ENCODE assay signal across 11 cellular contexts in genomic region chr11:125167292-125167953, GRCh38. TPM values are rescaled to one million over a fixed set of nuclear protein-coding genes. Genes with fewer than 3 reads are reported as not detected.
DNase-seq lines count a peak whose midpoint lies in the region; ATAC-seq and TF ChIP-seq lines count a peak whose summit lies in the region.
"Had no signal": no experiment of that assay in that cellular context is flagged by ENCODE, and none has a peak within 500 bp of the region (broad histone marks: within the 10 kb centered on the region; RNA-seq: fewer than 3 reads in every experiment).

No MANE protein-coding gene starts in this region.

- H3K27ac ChIP-seq in PC-3 (ENCODE audit: low read length): no peak overlapping the region
- H3K27ac ChIP-seq in CD4-positive, alpha-beta memory T cell (ENCODE audit: low read depth, low read length): no peak overlapping the region

- POLR2A ChIA-PET in PC-3 (lab: Charles Lee; ENCODE audit: unreplicated experiment): no interaction called here
- POLR2A ChIA-PET in CD4-positive, alpha-beta memory T cell (lab: Charles Lee; ENCODE audit: partially characterized antibody): no interaction called here
- POLR2A ChIA-PET in activated CD4-positive, alpha-beta T cell treated with anti-CD3 and anti-CD28 coated beads for 36 hours (lab: Charles Lee): no interaction called here

- H3K4me2 ChIP-seq in PC-3 (ENCODE audit: low read length): no peak overlapping the region

- CTCF ChIA-PET in PC-3 (lab: Charles Lee): interaction anchor here (0.6 kb wide), 1 partner anchor 301 kb away, joined by 3 read pairs; no protein-coding TSS in a partner anchor
- CTCF ChIA-PET in CD4-positive, alpha-beta memory T cell (lab: Charles Lee; ENCODE audit: partially characterized antibody): no interaction called here
- CTCF ChIA-PET in activated CD4-positive, alpha-beta T cell treated with anti-CD3 and anti-CD28 coated beads for 36 hours (lab: Charles Lee): interaction anchor here (0.6 to 1.1 kb wide), 7 partner anchors 11 to 760 kb away, joined by 3 to 4 read pairs (median 3); no protein-coding TSS in a partner anchor

- no peaks in the 10 kb centered on the region for H3K9me2 ChIP-seq in PC-3 (replicated peaks; ENCODE audit: low read length)

- no peak overlapping the region for H2AFZ ChIP-seq in PC-3 (ENCODE audit: low read length)

- DNase-seq in Right ventricle myocardium superior (peak; percentile 65), Right ventricle myocardium inferior (ENCODE audit: missing footprints) (no peak), left ventricle myocardium superior (peak; percentile 67), osteocyte (ENCODE audit: extremely low spot score, unreplicated experiment) (no peak), PC-3 (no peak), SK-N-DZ (ENCODE audit: low spot score) (no peak)
- DNase-seq in CD4-positive, alpha-beta memory T cell: no peak
- DNase-seq in activated CD4-positive, alpha-beta T cell treated with anti-CD3 and anti-CD28 coated beads for 36 hours: no peak
- DNase-seq: activated CD4-positive, alpha-beta T cell treated with anti-CD3 and anti-CD28 coated beads, Interleukin-2, amount 50 U/mL, for 4 hours had no signal

- H3K9ac ChIP-seq in PC-3 (ENCODE audit: low read length): no peak overlapping the region

- H3K36me3 Mint-ChIP-seq in osteocyte (ENCODE audit: unreplicated experiment): peaks cover 11% of the 10 kb centered on the region
- peaks cover 0 to 2% of the 10 kb centered on the region in 2 donors for H3K36me3 Mint-ChIP-seq in CD4-positive, alpha-beta memory T cell
- no peaks in the 10 kb centered on the region for H3K36me3 Mint-ChIP-seq in activated CD4-positive, alpha-beta T cell treated with anti-CD3 and anti-CD28 coated beads for 36 hours (ENCODE audit: low read depth)

- intact Hi-C loops in Right ventricle myocardium superior (cut with DNase I) (loop anchor here (10.0 kb wide), 1 partner anchor 237 kb away; no protein-coding TSS in a partner anchor), Right ventricle myocardium inferior (cut with DNase I) (loop anchor here (5.0 kb wide), 1 partner anchor 240 kb away; no protein-coding TSS in a partner anchor), left ventricle myocardium superior (cut with micrococcal nuclease) (loop anchor here (10.0 kb wide), 2 partner anchors 187 to 237 kb away; no protein-coding TSS in a partner anchor), PC-3 (cut with micrococcal nuclease) (loop anchor here (5.0 to 10.0 kb wide), 2 partner anchors 180 to 707 kb away; no protein-coding TSS in a partner anchor)
- intact Hi-C loops in CD4-positive, alpha-beta memory T cell (cut with micrococcal nuclease): no loop called here
- intact Hi-C loops in activated CD4-positive, alpha-beta T cell treated with anti-CD3 and anti-CD28 coated beads for 36 hours (cut with DNase I, micrococcal nuclease): loop anchor here in 1 of 2 experiments (10.0 kb wide), 1 partner anchor 707 kb away; no protein-coding TSS in a partner anchor

- H4K20me1 ChIP-seq in PC-3 (ENCODE audit: low read length): no peaks in the 10 kb centered on the region

- H3K9me3 Mint-ChIP-seq in osteocyte (ENCODE audit: unreplicated experiment): no peaks in the 10 kb centered on the region
- no peaks in the 10 kb centered on the region for H3K9me3 Mint-ChIP-seq in CD4-positive, alpha-beta memory T cell
- H3K9me3 Mint-ChIP-seq in activated CD4-positive, alpha-beta T cell treated with anti-CD3 and anti-CD28 coated beads for 36 hours (ENCODE audit: low read depth): no peaks in the 10 kb centered on the region
- H3K9me3 Mint-ChIP-seq: activated naive CD8-positive, alpha-beta T cell treated with anti-CD3 and anti-CD28 coated beads, Interleukin-2, amount 50 U/mL, for 24 hours had no signal

- peak overlapping the region; percentile 97 for H3K27ac Mint-ChIP-seq in osteocyte (ENCODE audit: unreplicated experiment)
- no peak overlapping the region for H3K27ac Mint-ChIP-seq in CD4-positive, alpha-beta memory T cell
- no peak overlapping the region for H3K27ac Mint-ChIP-seq in activated CD4-positive, alpha-beta T cell treated with anti-CD3 and anti-CD28 coated beads for 36 hours
- H3K27ac Mint-ChIP-seq: activated naive CD8-positive, alpha-beta T cell treated with anti-CD3 and anti-CD28 coated beads, Interleukin-2, amount 50 U/mL, for 24 hours had no signal

- no peaks in the 10 kb centered on the region for H3K36me3 ChIP-seq in PC-3 (ENCODE audit: low read depth, low read length)
- no peaks in the 10 kb centered on the region for H3K36me3 ChIP-seq in CD4-positive, alpha-beta memory T cell (ENCODE audit: insufficient read depth, low read length)

- peaks cover 32% of the 10 kb centered on the region for H3K27me3 ChIP-seq in PC-3 (ENCODE audit: low read length)
- H3K27me3 ChIP-seq in CD4-positive, alpha-beta memory T cell (ENCODE audit: insufficient read depth, low read length): peaks cover 33% of the 10 kb centered on the region

- no peak for ATAC-seq in Right ventricle myocardium superior (ENCODE audit: poor library complexity)
- ATAC-seq in Right ventricle myocardium inferior: no peak
- no peak for ATAC-seq in left ventricle myocardium superior
- ATAC-seq in PC-3: no peak
- ATAC-seq in activated CD4-positive, alpha-beta T cell treated with anti-CD3 and anti-CD28 coated beads for 36 hours: no peak
- ATAC-seq: activated naive CD8-positive, alpha-beta T cell treated with anti-CD3 and anti-CD28 coated beads, Interleukin-2, amount 50 U/mL, for 24 hours had no signal

- BruUV-seq in PC-3 (replicated peaks; lab: Mats Ljungman, UMichigan): no TSS peak

- TF ChIP-seq CTCF in osteocyte (IDR thresholded peaks at IDR 0.05) (no peak), PC-3 (conservative IDR thresholded peaks at IDR 0.05; ENCODE audit: low read depth, low read length) (no peak)

- H3F3A ChIP-seq in PC-3 (ENCODE audit: low read length, unreplicated experiment): no peaks in the 10 kb centered on the region

- H3K4me3 ChIP-seq in PC-3 (ENCODE audit: low read length): no peak overlapping the region
- no peak overlapping the region for H3K4me3 ChIP-seq in CD4-positive, alpha-beta memory T cell (ENCODE audit: low read length in 2 of 2)

- H3K27me3 Mint-ChIP-seq in osteocyte (ENCODE audit: unreplicated experiment): no peaks in the 10 kb centered on the region
- H3K27me3 Mint-ChIP-seq in CD4-positive, alpha-beta memory T cell: peaks cover 44 to 66% of the 10 kb centered on the region in 2 donors
- H3K27me3 Mint-ChIP-seq in activated CD4-positive, alpha-beta T cell treated with anti-CD3 and anti-CD28 coated beads for 36 hours: peaks cover 68% of the 10 kb centered on the region

- H3K4me1 ChIP-seq in PC-3 (ENCODE audit: insufficient read depth, low read length): peaks cover 7% of the 10 kb centered on the region; the same call in 1 of the 2 replicates
- H3K4me1 ChIP-seq in CD4-positive, alpha-beta memory T cell (ENCODE audit: insufficient read depth, low read length): peaks cover 22% of the 10 kb centered on the region

- H3K79me2 ChIP-seq in PC-3 (ENCODE audit: low read length): no peaks in the 10 kb centered on the region

- H3K4me3 Mint-ChIP-seq in osteocyte (ENCODE audit: unreplicated experiment): peak overlapping the region; percentile 92
- peak overlapping the region in 2 of 8 donors; percentile 42 to 49 for H3K4me3 Mint-ChIP-seq in CD4-positive, alpha-beta memory T cell
- H3K4me3 Mint-ChIP-seq in activated CD4-positive, alpha-beta T cell treated with anti-CD3 and anti-CD28 coated beads for 36 hours: no peak overlapping the region

- peaks cover 66% of the 10 kb centered on the region for H3K4me1 Mint-ChIP-seq in osteocyte (ENCODE audit: unreplicated experiment)
- H3K4me1 Mint-ChIP-seq in CD4-positive, alpha-beta memory T cell: peaks cover 15 to 40% (median 22%) of the 10 kb centered on the region in 4 donors
- peaks cover 18% of the 10 kb centered on the region for H3K4me1 Mint-ChIP-seq in activated CD4-positive, alpha-beta T cell treated with anti-CD3 and anti-CD28 coated beads for 36 hours

- no peaks in the 10 kb centered on the region for H3K9me3 ChIP-seq in PC-3 (ENCODE audit: low read length)
- no peaks in the 10 kb centered on the region for H3K9me3 ChIP-seq in CD4-positive, alpha-beta memory T cell (ENCODE audit: control insufficient read depth in 1 of 2, low read length in 2 of 2)

RNA-seq across cellular contexts. Expression of gene PKNOX2, which starts 2.9 kb away (rescaled TPM):
- total RNA-seq in Right ventricle myocardium superior (5.8 TPM), Right ventricle myocardium inferior (9.1 TPM), left ventricle myocardium superior (7.6 TPM), osteocyte (78.7 and 89.3 TPM in 2 replicates), PC-3 (2014; rRNA removed) (0.12 TPM in 1 of 2 replicates, not detected in the other)
- not detected for total RNA-seq in CD4-positive, alpha-beta memory T cell
- polyA plus RNA-seq in CD4-positive, alpha-beta memory T cell: not detected
- 0.05 TPM in 1 of 2 replicates, not detected in the other for polyA plus RNA-seq in SK-N-DZ (2014; cell fraction: cytosol; rRNA removed)
- polyA plus RNA-seq in SK-N-DZ (2014; cell fraction: nucleus; rRNA removed): not detected in 2 replicates
- not detected for total RNA-seq in activated CD4-positive, alpha-beta T cell treated with anti-CD3 and anti-CD28 coated beads for 36 hours
- total RNA-seq: OCI-LY7 had no signal

RNA-seq across cellular contexts. Expression of gene TMEM218, which starts 56.0 kb away (rescaled TPM):
- total RNA-seq in Right ventricle myocardium superior (6.7 TPM), Right ventricle myocardium inferior (6.0 TPM), left ventricle myocardium superior (7.9 TPM), osteocyte (19.9 and 23.7 TPM in 2 replicates), PC-3 (2014; rRNA removed) (33.6 and 37.0 TPM in 2 replicates)
- 10 to 100 TPM; 15.1 to 16.6 TPM for total RNA-seq in CD4-positive, alpha-beta memory T cell
- 10 to 100 TPM; 25.5 to 48.1 TPM for polyA plus RNA-seq in CD4-positive, alpha-beta memory T cell
- polyA plus RNA-seq in SK-N-DZ (2014; cell fraction: cytosol; rRNA removed): 30.2 and 35.7 TPM in 2 replicates
- polyA plus RNA-seq in SK-N-DZ (2014; cell fraction: nucleus; rRNA removed): 32.0 and 43.3 TPM in 2 replicates
- total RNA-seq in activated CD4-positive, alpha-beta T cell treated with anti-CD3 and anti-CD28 coated beads for 36 hours: 10 to 100 TPM; 11.3 TPM

Comparison
In these comparisons a context has a peak if more than half of its experiments do, and no peak if none do; other contexts are left out.
1. DNase-seq: peak in Right ventricle myocardium superior (single experiment) and left ventricle myocardium superior (single experiment); none in Right ventricle myocardium inferior (single experiment), osteocyte (single experiment), PC-3 (single experiment), CD4-positive, alpha-beta memory T cell (0 of 5), SK-N-DZ (single experiment) and activated CD4-positive, alpha-beta T cell treated with anti-CD3 and anti-CD28 coated beads for 36 hours (single experiment).